In genomic region chr16:67547423-67548264, GRCh38 we compare ENCODE assay signal across 7 cellular contexts. TPM values are rescaled to one million over a fixed set of nuclear protein-coding genes. Genes with fewer than 3 reads are reported as not detected.
A peak's percentile ranks its signal among the peaks of the same experiment; 100 is the strongest.
DNase-seq lines count a peak whose midpoint lies in the region; ATAC-seq and TF ChIP-seq lines count a peak whose summit lies in the region.

No MANE protein-coding gene starts in this region.

- H3K36me3 ChIP-seq in KMS-11 (ENCODE audit: insufficient read depth) (no peaks in the 10 kb centered on the region), breast epithelium (no peaks in the 10 kb centered on the region), sigmoid colon (peaks cover 14 to 61% (median 39%) of the 10 kb centered on the region in 4 donors)

- no peak for TF ChIP-seq CTCF in KMS-11 (conservative IDR thresholded peaks at IDR 0.05; ENCODE audit: low read depth, low read length)
- no peak for TF ChIP-seq CTCF in breast epithelium (IDR thresholded peaks at IDR 0.05)
- TF ChIP-seq CTCF in sigmoid colon (IDR thresholded peaks at IDR 0.05): no peak

- H3K4me1 ChIP-seq in KMS-11 (ENCODE audit: low read depth, poor library complexity, severe bottlenecking) (peaks cover 30% of the 10 kb centered on the region), breast epithelium (peaks cover 0 to 5% of the 10 kb centered on the region in 2 donors), sigmoid colon (peaks cover 0 to 23% (median 12%) of the 10 kb centered on the region in 4 donors)

- intact Hi-C loops in breast epithelium (cut with DNase I; ENCODE audit: low total_unique reads): no loop called here
- intact Hi-C loops in sigmoid colon (cut with DNase I): loop anchor here (5.0 kb wide), 1 partner anchor 120 kb away; the partner anchor contains the start of genes C16orf86 and ENKD1

- no peaks in the 10 kb centered on the region for H4K20me1 ChIP-seq in KMS-11 (ENCODE audit: insufficient read depth)

- no peak for DNase-seq in breast epithelium (ENCODE audit: low spot score in 2 of 2)
- DNase-seq in sigmoid colon: peak; percentile 74
- no peak for DNase-seq in hippocampal formation (lab: John Stamatoyannopoulos, UW)
- DNase-seq in NCI-H446 (lab: John Stamatoyannopoulos, UW): no peak

- in situ Hi-C loops in GM18951 (cut with MboI; ENCODE audit: low sequenced_read_pairs, unreplicated experiment): no loop called here

- H3K4me3 ChIP-seq in KMS-11 (IDR thresholded peaks at IDR 0.05; ENCODE audit: insufficient read depth, low read depth, low read length) (no peak overlapping the region), breast epithelium (no peak overlapping the region), sigmoid colon (no peak overlapping the region)

- WGBS in sigmoid colon, 2 donors: 31 to 45% methylated on average over 16 of the region's 16 CpGs

- no peak for ATAC-seq in GM18870 (IDR thresholded peaks at IDR 0.05; ENCODE audit: unreplicated experiment)

- no peaks in the 10 kb centered on the region for H3K9me3 ChIP-seq in breast epithelium
- no peaks in the 10 kb centered on the region for H3K9me3 ChIP-seq in sigmoid colon

- H3K27me3 ChIP-seq in KMS-11 (ENCODE audit: insufficient read depth, low read depth) (no peaks in the 10 kb centered on the region), breast epithelium (no peaks in the 10 kb centered on the region), sigmoid colon (no peaks in the 10 kb centered on the region)

- H3K4me2 ChIP-seq in KMS-11: peak overlapping the region; percentile 62

- TF ChIP-seq POLR2A in GM18951 (IDR thresholded peaks at IDR 0.05; ENCODE audit: extremely low read depth, insufficient read depth, insufficient read length) (peak; percentile 17), breast epithelium (IDR thresholded peaks at IDR 0.05) (no peak), sigmoid colon (IDR thresholded peaks at IDR 0.05) (no peak)

- H3K27ac ChIP-seq in KMS-11 (peak overlapping the region; percentile 50), breast epithelium (peak overlapping the region; percentile 37 to 56), sigmoid colon (peak overlapping the region; percentile 24 to 50 (median 32))

- no peaks in the 10 kb centered on the region for H3K79me2 ChIP-seq in KMS-11 (ENCODE audit: insufficient read depth, low read depth)

- H3K9ac ChIP-seq in KMS-11: peak overlapping the region; percentile 31; the same call in 1 of the 2 replicates

- peak overlapping the region; percentile 15; the same call in 1 of the 2 replicates for H2AFZ ChIP-seq in KMS-11 (ENCODE audit: low read depth)

- TF ChIP-seq EP300 in sigmoid colon (IDR thresholded peaks at IDR 0.05): no peak

RNA-seq across cellular contexts. Expression of gene CTCF, which starts 14.7 kb away (rescaled TPM):
- total RNA-seq in breast epithelium (10 to 100 TPM; 27.8 to 51.7 (median 38.0) TPM), sigmoid colon (10 to 100 TPM; 29.2 to 45.7 (median 35.8) TPM)
- polyA plus RNA-seq in sigmoid colon: 10 to 100 TPM; 25.8 to 28.8 (median 27.5) TPM

RNA-seq across cellular contexts. Expression of gene RIPOR1, which starts 19.0 kb away (rescaled TPM):
- 10 to 100 TPM; 32.0 to 50.5 (median 33.4) TPM for total RNA-seq in breast epithelium
- total RNA-seq in sigmoid colon: 10 to 100 TPM; 23.9 to 60.9 (median 35.2) TPM
- polyA plus RNA-seq in sigmoid colon: 10 to 100 TPM; 10.2 to 26.7 (median 11.8) TPM
